ENCODE assay signal across 13 cellular contexts in genomic region chr2:60366178-60366577, GRCh38.
DNase-seq lines count a peak whose midpoint lies in the region; ATAC-seq and TF ChIP-seq lines count a peak whose summit lies in the region.
"Had no signal": no experiment of that assay in that cellular context is flagged by ENCODE, and none has a peak within 500 bp of the region (broad histone marks: within the 10 kb centered on the region; RNA-seq: fewer than 3 reads in every experiment).

No MANE protein-coding gene starts in this region.

- no peak overlapping the region for H3K4me3 ChIP-seq in neural progenitor cell
- H3K4me3 ChIP-seq: dorsolateral prefrontal cortex, heart left ventricle had no signal

- peak overlapping the region in 2 of 3 experiments; percentile 11 to 37 for H3K27ac Mint-ChIP-seq in nephron
- no peak overlapping the region for H3K27ac Mint-ChIP-seq in neural progenitor cell
- H3K27ac Mint-ChIP-seq: activated naive CD4-positive, alpha-beta T cell treated with anti-CD3 and anti-CD28 coated beads, Interleukin-2, amount 50 U/mL, for 72 hours had no signal

- ATAC-seq in GM18907 (IDR thresholded peaks at IDR 0.05; ENCODE audit: unreplicated experiment): peak; percentile 73
- ATAC-seq in HG02642 (IDR thresholded peaks at IDR 0.05; ENCODE audit: poor library complexity, unreplicated experiment): peak; percentile 56
- ATAC-seq: activated naive CD4-positive, alpha-beta T cell treated with anti-CD3 and anti-CD28 coated beads, Interleukin-2, amount 50 U/mL, for 72 hours had no signal

- no peak for TF ChIP-seq CTCF in nephron (IDR thresholded peaks at IDR 0.05; ENCODE audit: unreplicated experiment in 3 of 3)
- no peak for TF ChIP-seq CTCF in GM13977 (IDR thresholded peaks at IDR 0.05; ENCODE audit: extremely low read depth, insufficient read depth, missing control alignments)
- no peak for TF ChIP-seq CTCF in neural progenitor cell (IDR thresholded peaks at IDR 0.05)

- H3K4me1 Mint-ChIP-seq in nephron (peaks cover 28% of the 10 kb centered on the region), neural progenitor cell (peaks cover 19% of the 10 kb centered on the region)

- H4K20me1 ChIP-seq in neural progenitor cell (ENCODE audit: low read depth): no peaks in the 10 kb centered on the region

- H2AFZ ChIP-seq in neural progenitor cell (replicated peaks): no peak overlapping the region

- in situ Hi-C loops in GM13977 (cut with MboI; ENCODE audit: low pct_unique_long_range_greater_than_20kb, low sequenced_read_pairs, unreplicated experiment): no loop called here

- H3K4me1 ChIP-seq in neural progenitor cell: no peaks in the 10 kb centered on the region

- H3K79me2 ChIP-seq in neural progenitor cell (ENCODE audit: low read depth): no peaks in the 10 kb centered on the region

- H3F3A ChIP-seq in neural progenitor cell (ENCODE audit: low read depth): no peaks in the 10 kb centered on the region

- no peak overlapping the region for H3K27ac ChIP-seq in neural progenitor cell
- H3K27ac ChIP-seq: dorsolateral prefrontal cortex, heart left ventricle had no signal

- H3K36me3 ChIP-seq in neural progenitor cell: no peaks in the 10 kb centered on the region
- H3K36me3 ChIP-seq: heart left ventricle had no signal

- DNase-seq in NOMO-1 treated with DMSO at 0.1 percent for 48 hours (lab: John Stamatoyannopoulos, UW; ENCODE audit: unreplicated experiment): peak; percentile 80
- DNase-seq in GM13977 (ENCODE audit: low spot score): no peak
- no peak for DNase-seq in OCI-M1 (lab: John Stamatoyannopoulos, UW)
- DNase-seq in NCI-H1048 (lab: John Stamatoyannopoulos, UW): no peak
- DNase-seq in neural progenitor cell (ENCODE audit: low spot score): no peak
- DNase-seq: DND-41, dorsolateral prefrontal cortex, NCI-H2227 treated with DMSO at 0.1 percent for 48 hours had no signal

- H3K9me3 Mint-ChIP-seq in nephron (no peaks in the 10 kb centered on the region), neural progenitor cell (no peaks in the 10 kb centered on the region)
- H3K9me3 Mint-ChIP-seq: activated naive CD4-positive, alpha-beta T cell treated with anti-CD3 and anti-CD28 coated beads, Interleukin-2, amount 50 U/mL, for 72 hours had no signal

- H3K27me3 ChIP-seq in neural progenitor cell: no peaks in the 10 kb centered on the region
- H3K27me3 ChIP-seq: dorsolateral prefrontal cortex, heart left ventricle had no signal

- H3K4me3 Mint-ChIP-seq in nephron (no peak overlapping the region), neural progenitor cell (no peak overlapping the region)

- H3K27me3 Mint-ChIP-seq in nephron (ENCODE audit: low read depth) (peaks cover 5% of the 10 kb centered on the region), neural progenitor cell (ENCODE audit: insufficient read depth, low read depth) (peaks cover 5% of the 10 kb centered on the region)

- H3K4me2 ChIP-seq in neural progenitor cell: no peak overlapping the region

- no peak overlapping the region for H3K9ac ChIP-seq in neural progenitor cell

- no peaks in the 10 kb centered on the region for H3K9me3 ChIP-seq in neural progenitor cell (ENCODE audit: low read depth)
- H3K9me3 ChIP-seq: heart left ventricle had no signal

- H3K36me3 Mint-ChIP-seq in nephron (ENCODE audit: low read depth) (no peaks in the 10 kb centered on the region), neural progenitor cell (no peaks in the 10 kb centered on the region)
- H3K36me3 Mint-ChIP-seq: activated naive CD4-positive, alpha-beta T cell treated with anti-CD3 and anti-CD28 coated beads, Interleukin-2, amount 50 U/mL, for 72 hours had no signal
